In the genomic region with DNA sequence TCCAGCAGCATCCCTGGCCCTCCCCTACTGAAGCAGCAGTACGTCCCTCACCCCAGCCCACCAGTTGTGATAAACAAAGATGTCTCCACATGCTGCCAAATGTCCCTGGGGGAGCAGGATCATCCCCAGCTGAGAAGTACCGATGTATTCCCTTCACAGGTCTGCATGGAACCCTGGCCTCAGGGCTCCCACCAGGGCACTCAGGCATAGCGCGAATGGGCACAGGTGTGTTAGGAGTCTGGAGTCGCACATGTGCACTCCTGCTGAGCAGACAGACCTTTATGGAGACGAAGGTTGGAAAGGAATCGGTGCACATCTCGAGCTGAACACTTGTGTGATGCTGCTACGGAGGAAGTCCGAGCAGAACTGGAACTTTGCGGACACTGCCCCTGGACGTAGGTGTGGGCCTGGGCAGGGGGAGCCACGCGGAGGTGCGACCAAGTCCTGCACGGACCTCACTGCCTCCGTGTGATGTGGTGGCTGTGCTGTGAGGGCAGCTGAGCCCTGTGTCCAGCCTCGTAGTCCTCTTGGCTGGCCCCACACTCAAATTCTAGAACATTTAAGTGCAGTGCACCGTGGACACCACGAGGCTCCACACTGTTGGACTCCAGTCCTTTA, we compare ENCODE assay signal across 1 cellular context.
TF ChIP-seq lines count a peak whose summit lies in the region.

No MANE protein-coding gene starts in this region.

TF ChIP-seq in neural cell, 6 proteins besides CTCF, POLR2A, EP300 and RAD21 (continued from another document):
- TF ChIP-seq, protein P1, sequence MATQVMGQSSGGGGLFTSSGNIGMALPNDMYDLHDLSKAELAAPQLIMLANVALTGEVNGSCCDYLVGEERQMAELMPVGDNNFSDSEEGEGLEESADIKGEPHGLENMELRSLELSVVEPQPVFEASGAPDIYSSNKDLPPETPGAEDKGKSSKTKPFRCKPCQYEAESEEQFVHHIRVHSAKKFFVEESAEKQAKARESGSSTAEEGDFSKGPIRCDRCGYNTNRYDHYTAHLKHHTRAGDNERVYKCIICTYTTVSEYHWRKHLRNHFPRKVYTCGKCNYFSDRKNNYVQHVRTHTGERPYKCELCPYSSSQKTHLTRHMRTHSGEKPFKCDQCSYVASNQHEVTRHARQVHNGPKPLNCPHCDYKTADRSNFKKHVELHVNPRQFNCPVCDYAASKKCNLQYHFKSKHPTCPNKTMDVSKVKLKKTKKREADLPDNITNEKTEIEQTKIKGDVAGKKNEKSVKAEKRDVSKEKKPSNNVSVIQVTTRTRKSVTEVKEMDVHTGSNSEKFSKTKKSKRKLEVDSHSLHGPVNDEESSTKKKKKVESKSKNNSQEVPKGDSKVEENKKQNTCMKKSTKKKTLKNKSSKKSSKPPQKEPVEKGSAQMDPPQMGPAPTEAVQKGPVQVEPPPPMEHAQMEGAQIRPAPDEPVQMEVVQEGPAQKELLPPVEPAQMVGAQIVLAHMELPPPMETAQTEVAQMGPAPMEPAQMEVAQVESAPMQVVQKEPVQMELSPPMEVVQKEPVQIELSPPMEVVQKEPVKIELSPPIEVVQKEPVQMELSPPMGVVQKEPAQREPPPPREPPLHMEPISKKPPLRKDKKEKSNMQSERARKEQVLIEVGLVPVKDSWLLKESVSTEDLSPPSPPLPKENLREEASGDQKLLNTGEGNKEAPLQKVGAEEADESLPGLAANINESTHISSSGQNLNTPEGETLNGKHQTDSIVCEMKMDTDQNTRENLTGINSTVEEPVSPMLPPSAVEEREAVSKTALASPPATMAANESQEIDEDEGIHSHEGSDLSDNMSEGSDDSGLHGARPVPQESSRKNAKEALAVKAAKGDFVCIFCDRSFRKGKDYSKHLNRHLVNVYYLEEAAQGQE (IDR thresholded peaks at IDR 0.05; ENCODE audit: borderline replicate concordance) = no peak
- TF ChIP-seq MXI1 (conservative IDR thresholded peaks at IDR 0.05; ENCODE audit: poor library complexity, severe bottlenecking) (no peak), POLR2AphosphoS5 (IDR thresholded peaks at IDR 0.05) (no peak)
TF ChIP-seq in neural cell: peak in this region for 0.
